1 cellular context compared by ENCODE assay signal in genomic region chr18:40179647-40180175, GRCh38.
TF ChIP-seq lines count a peak whose summit lies in the region.

No MANE protein-coding gene starts in this region.

TF ChIP-seq in WTC11, 78 proteins besides CTCF, POLR2A, EP300 and RAD21 (continued from another document):
- TF ChIP-seq USF1 (CRISPR knock-in tag; IDR thresholded peaks at IDR 0.05) = no peak
- TF ChIP-seq KAT7 (CRISPR knock-in tag; IDR thresholded peaks at IDR 0.05; ENCODE audit: borderline replicate concordance) = no peak
- no peak for TF ChIP-seq ATF6 (CRISPR knock-in tag; IDR thresholded peaks at IDR 0.05)
- no peak for TF ChIP-seq SP1 (CRISPR knock-in tag; conservative IDR thresholded peaks at IDR 0.05)
- no peak for TF ChIP-seq TP53 (CRISPR knock-in tag; IDR thresholded peaks at IDR 0.05)
- TF ChIP-seq CREB1 (CRISPR knock-in tag; IDR thresholded peaks at IDR 0.05) = no peak
- no peak for TF ChIP-seq AR (CRISPR knock-in tag; IDR thresholded peaks at IDR 0.05)
- no peak for TF ChIP-seq ZBTB21 (CRISPR knock-in tag; IDR thresholded peaks at IDR 0.05; ENCODE audit: borderline replicate concordance)
- TF ChIP-seq SOX15 (CRISPR knock-in tag; IDR thresholded peaks at IDR 0.05) = no peak
- TF ChIP-seq SMAD4 (CRISPR knock-in tag; IDR thresholded peaks at IDR 0.05) = no peak
- TF ChIP-seq ZNF671 (CRISPR knock-in tag; IDR thresholded peaks at IDR 0.05) = no peak
- no peak for TF ChIP-seq ZNF532 (CRISPR knock-in tag; IDR thresholded peaks at IDR 0.05; ENCODE audit: borderline replicate concordance)
